In the genomic region with DNA sequence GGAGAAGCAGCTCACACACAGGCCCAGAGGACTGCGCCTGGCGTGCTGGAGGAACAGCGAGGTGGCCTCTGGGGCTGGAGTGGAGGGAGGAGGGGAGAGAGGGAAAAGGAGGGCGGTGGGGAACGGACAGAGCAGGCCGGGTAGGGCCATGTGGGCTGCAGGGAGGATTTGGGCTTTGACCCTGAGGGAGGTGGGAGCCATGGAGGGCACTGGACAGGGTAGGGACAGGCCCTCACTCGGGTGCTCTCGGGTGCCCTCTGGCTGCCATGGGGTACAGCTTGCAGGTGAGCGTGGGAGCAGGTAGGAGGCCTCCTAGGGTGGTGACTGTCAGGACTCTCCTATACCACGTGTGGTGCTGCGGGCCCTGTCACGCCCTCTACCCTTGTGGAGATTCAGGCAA, we compare ENCODE assay signal across 10 cellular contexts. TPM values are rescaled to one million over a fixed set of nuclear protein-coding genes. Genes with fewer than 3 reads are reported as not detected.
DNase-seq lines count a peak whose midpoint lies in the region.
"Had no signal": no experiment of that assay in that cellular context is flagged by ENCODE, and none has a peak within 500 bp of the region (broad histone marks: within the 10 kb centered on the region; RNA-seq: fewer than 3 reads in every experiment).

No MANE protein-coding gene starts in this region.

- H3K27ac ChIP-seq in caudate nucleus (ENCODE audit: low read depth, low read length): no peak overlapping the region
- H3K27ac ChIP-seq: VCaP had no signal

- DNase-seq in HT-29 (ENCODE audit: low spot score) (peak; percentile 57), caudate nucleus (lab: John Stamatoyannopoulos, UW) (peak in 36 of 61 donors; percentile 3 to 82 (median 38)), putamen (ENCODE audit: low spot score) (peak; percentile 34), HK-2 (ENCODE audit: unreplicated experiment) (no peak), DMS153 treated with DMSO at 0.1 percent for 48 hours (lab: John Stamatoyannopoulos, UW; ENCODE audit: unreplicated experiment) (no peak)
- DNase-seq: Right ventricle myocardium superior; stimulated activated CD4-positive, alpha-beta T cell treated with anti-CD3 and anti-CD28 coated beads, Interleukin-4, amount 100 ng/mL, for 1 hour had no signal

RNA-seq across cellular contexts. Expression of gene PLIN4, which starts 22.8 kb away (rescaled TPM):
- total RNA-seq in HT-29 (2014; rRNA removed; shearing (Covaris generic)): 8.5 TPM in 2 replicates
- total RNA-seq: activated T-helper 1 cell treated with anti-CD3 and anti-CD28 coated beads, Interleukin-12 subunit alpha, Interleukin-12 subunit beta, Interleukin-2, Interleukin-4 antibody, amounts not matched to agents 30 ng/mL and 10 ng/mL and 1 ng/mL, durations not matched to agents 14 hours and 24 hours and 36 hours had no signal

RNA-seq across cellular contexts. Expression of gene HDGFL2, which starts 23.4 kb away (rescaled TPM):
- 56.1 and 67.0 TPM in 2 replicates for total RNA-seq in HT-29 (2014; rRNA removed; shearing (Covaris generic))

RNA-seq across cellular contexts. Expression of gene UBXN6, which starts 37.9 kb away (rescaled TPM):
- total RNA-seq in HT-29 (2014; rRNA removed; shearing (Covaris generic)): 84.8 and 85.4 TPM in 2 replicates

RNA-seq across cellular contexts. Expression of gene PLIN5, which starts 39.6 kb away (rescaled TPM):
- total RNA-seq in HT-29 (2014; rRNA removed; shearing (Covaris generic)): 0.86 and 4.5 TPM in 2 replicates
- total RNA-seq: activated T-helper 1 cell treated with anti-CD3 and anti-CD28 coated beads, Interleukin-12 subunit alpha, Interleukin-12 subunit beta, Interleukin-2, Interleukin-4 antibody, amounts not matched to agents 30 ng/mL and 10 ng/mL and 1 ng/mL, durations not matched to agents 14 hours and 24 hours and 36 hours; fibroblast of lung had no signal

RNA-seq across cellular contexts. Expression of gene LRG1, which starts 44.4 kb away (rescaled TPM):
- 16.1 and 19.1 TPM in 2 replicates for total RNA-seq in HT-29 (2014; rRNA removed; shearing (Covaris generic))
- total RNA-seq: fibroblast of lung had no signal

Comparison
In these comparisons a context has a peak if more than half of its experiments do, and no peak if none do; other contexts are left out.
1. DNase-seq: peak in HT-29 (single experiment), caudate nucleus (36 of 61) and putamen (single experiment); none in HK-2 (single experiment) and DMS153 treated with DMSO at 0.1 percent for 48 hours (single experiment).